In genomic region chr18:10239138-10239537, GRCh38 we compare ENCODE assay signal across 1 cellular context.
TF ChIP-seq lines count a peak whose summit lies in the region.

No MANE protein-coding gene starts in this region.

TF ChIP-seq in IMR-90, 13 proteins besides CTCF, POLR2A, EP300 and RAD21 (continued from another document):
- TF ChIP-seq SMC3 (IDR thresholded peaks at IDR 0.05; ENCODE audit: low read depth, low read length) (no peak), CEBPB (IDR thresholded peaks at IDR 0.05; ENCODE audit: low read depth, low read length) (no peak), CHD1 (IDR thresholded peaks at IDR 0.05; ENCODE audit: low read depth, low read length) (no peak), FOS (IDR thresholded peaks at IDR 0.05; ENCODE audit: low read depth, low read length) (no peak), NFE2L2 (IDR thresholded peaks at IDR 0.05; ENCODE audit: low read depth, low read length) (no peak), RCOR1 (IDR thresholded peaks at IDR 0.05; ENCODE audit: insufficient replicate concordance, low read length) (no peak), USF2 (IDR thresholded peaks at IDR 0.05; ENCODE audit: low read depth, low read length) (no peak)
- TF ChIP-seq, protein P1, sequence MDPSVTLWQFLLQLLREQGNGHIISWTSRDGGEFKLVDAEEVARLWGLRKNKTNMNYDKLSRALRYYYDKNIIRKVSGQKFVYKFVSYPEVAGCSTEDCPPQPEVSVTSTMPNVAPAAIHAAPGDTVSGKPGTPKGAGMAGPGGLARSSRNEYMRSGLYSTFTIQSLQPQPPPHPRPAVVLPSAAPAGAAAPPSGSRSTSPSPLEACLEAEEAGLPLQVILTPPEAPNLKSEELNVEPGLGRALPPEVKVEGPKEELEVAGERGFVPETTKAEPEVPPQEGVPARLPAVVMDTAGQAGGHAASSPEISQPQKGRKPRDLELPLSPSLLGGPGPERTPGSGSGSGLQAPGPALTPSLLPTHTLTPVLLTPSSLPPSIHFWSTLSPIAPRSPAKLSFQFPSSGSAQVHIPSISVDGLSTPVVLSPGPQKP (IDR thresholded peaks at IDR 0.05; ENCODE audit: borderline replicate concordance, low read depth, low read length), result no peak
